22 cellular contexts compared by ENCODE assay signal in the genomic region with DNA sequence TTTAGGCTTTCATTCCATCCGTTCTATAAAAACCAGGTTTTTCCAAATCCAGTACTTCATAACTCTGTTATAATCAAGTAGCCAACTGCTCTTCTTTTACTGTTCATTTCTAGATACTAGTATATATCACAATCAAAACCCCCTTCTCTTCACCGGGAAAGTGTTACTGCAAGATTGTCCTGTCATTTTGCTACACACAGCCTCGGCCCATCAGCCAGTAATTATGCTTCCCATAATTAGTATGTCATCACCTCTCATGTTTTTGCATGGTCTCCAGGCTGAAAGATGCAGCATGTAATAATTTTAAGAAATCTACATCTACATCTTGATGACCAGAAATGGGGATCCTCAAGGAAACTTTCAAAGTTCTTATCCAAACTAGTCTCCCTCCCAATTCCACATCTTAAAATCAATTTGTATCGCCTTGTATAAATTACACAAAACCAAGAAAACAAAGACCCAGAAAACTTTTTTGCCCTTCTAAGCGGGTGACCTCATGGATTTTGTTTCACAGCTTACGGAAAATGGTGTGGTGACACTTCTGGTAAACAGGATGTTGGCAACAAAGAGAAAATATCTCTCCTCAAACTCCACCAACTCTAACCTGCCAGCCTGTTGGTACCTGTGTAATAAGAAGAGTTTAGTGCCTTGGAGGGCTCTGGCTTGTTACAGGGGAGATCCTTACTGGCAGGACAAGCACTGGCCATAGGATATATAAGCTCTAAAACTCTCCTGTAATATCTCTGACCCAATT. TPM values are rescaled to one million over a fixed set of nuclear protein-coding genes. Genes with fewer than 3 reads are reported as not detected.
DNase-seq lines count a peak whose midpoint lies in the region; ATAC-seq lines count a peak whose summit lies in the region.
"Had no signal": no experiment of that assay in that cellular context is flagged by ENCODE, and none has a peak within 500 bp of the region (broad histone marks: within the 10 kb centered on the region; RNA-seq: fewer than 3 reads in every experiment).

No MANE protein-coding gene starts in this region.

- peaks cover 25 to 28% of the 10 kb centered on the region in 2 donors for H3K4me1 ChIP-seq in naive thymus-derived CD4-positive, alpha-beta T cell (ENCODE audit: control insufficient read depth in 2 of 2, insufficient read depth in 2 of 2, low read length in 2 of 2)
- H3K4me1 ChIP-seq: SJSA1 had no signal

- peak overlapping the region; percentile 62 for H3K4me3 Mint-ChIP-seq in activated naive CD4-positive, alpha-beta T cell treated with anti-CD3 and anti-CD28 coated beads, Interleukin-2, amount 10 ng/mL, durations not matched to agents 7 days and 5 days
- H3K4me3 Mint-ChIP-seq in T-cell: peak overlapping the region; percentile 37 to 64 (median 46)
- no peak overlapping the region for H3K4me3 Mint-ChIP-seq in activated T-helper 2 cell treated with anti-CD3 and anti-CD28 coated beads, Interferon-gamma antibody, Interleukin-2, Interleukin-4, amounts not matched to agents 10 μg/mL and 5 μg/mL and 100 μg/mL, durations not matched to agents 14 hours and 24 hours and 36 hours (ENCODE audit: low read depth)
- H3K4me3 Mint-ChIP-seq in naive thymus-derived CD4-positive, alpha-beta T cell: peak overlapping the region in 9 of 10 donors; percentile 34 to 74 (median 56)
- H3K4me3 Mint-ChIP-seq: IgD-negative memory B cell had no signal

- peak overlapping the region; percentile 99 for H3K27ac Mint-ChIP-seq in activated naive CD4-positive, alpha-beta T cell treated with anti-CD3 and anti-CD28 coated beads, Interleukin-2, amount 10 ng/mL, durations not matched to agents 7 days and 5 days
- H3K27ac Mint-ChIP-seq in T-cell: peak overlapping the region; percentile 95 to 97
- peak overlapping the region; percentile 68 for H3K27ac Mint-ChIP-seq in activated T-helper 2 cell treated with anti-CD3 and anti-CD28 coated beads, Interferon-gamma antibody, Interleukin-2, Interleukin-4, amounts not matched to agents 10 μg/mL and 5 μg/mL and 100 μg/mL, durations not matched to agents 14 hours and 24 hours and 36 hours
- peak overlapping the region; percentile 66 to 98 (median 93) for H3K27ac Mint-ChIP-seq in naive thymus-derived CD4-positive, alpha-beta T cell
- H3K27ac Mint-ChIP-seq: IgD-negative memory B cell, progenitor cell of endocrine pancreas had no signal

- peak in 1 of 4 experiments; percentile 39 for ATAC-seq in T-cell (replicated peaks in 1 of 4)
- no peak for ATAC-seq in naive thymus-derived CD4-positive, alpha-beta T cell
- no peak for ATAC-seq in GM19324 (IDR thresholded peaks at IDR 0.05; ENCODE audit: low FRiP score, unreplicated experiment)
- ATAC-seq: esophagus mucosa had no signal

- CTCF ChIA-PET in activated naive CD4-positive, alpha-beta T cell treated with anti-CD3 and anti-CD28 coated beads, Interleukin-2, amount 10 ng/mL, durations not matched to agents 7 days and 5 days (lab: Charles Lee): interaction anchor here (2.8 to 11.6 kb wide), 4 partner anchors 100 to 204 kb away, joined by 18 to 273 read pairs (median 25); a partner anchor contains a TSS
- CTCF ChIA-PET in T-cell (lab: Charles Lee): interaction anchor here in 1 of 2 donors (1.7 to 3.2 kb wide), 2 partner anchors 12 to 58 kb away, joined by 4 to 19 read pairs; a partner anchor contains a TSS
- CTCF ChIA-PET in naive thymus-derived CD4-positive, alpha-beta T cell (lab: Charles Lee): interaction anchor here (1.0 to 7.5 kb wide), 3 partner anchors 184 to 410 kb away, joined by 3 to 112 read pairs (median 3); a partner anchor contains a TSS

- H3K9me3 Mint-ChIP-seq in activated naive CD4-positive, alpha-beta T cell treated with anti-CD3 and anti-CD28 coated beads, Interleukin-2, amount 10 ng/mL, durations not matched to agents 7 days and 5 days: no peaks in the 10 kb centered on the region
- H3K9me3 Mint-ChIP-seq in T-cell: no peaks in the 10 kb centered on the region
- no peaks in the 10 kb centered on the region for H3K9me3 Mint-ChIP-seq in activated T-helper 2 cell treated with anti-CD3 and anti-CD28 coated beads, Interferon-gamma antibody, Interleukin-2, Interleukin-4, amounts not matched to agents 10 μg/mL and 5 μg/mL and 100 μg/mL, durations not matched to agents 14 hours and 24 hours and 36 hours
- H3K9me3 Mint-ChIP-seq in naive thymus-derived CD4-positive, alpha-beta T cell: no peaks in the 10 kb centered on the region
- H3K9me3 Mint-ChIP-seq: IgD-negative memory B cell had no signal

- intact Hi-C loops in activated T-helper 2 cell treated with anti-CD3 and anti-CD28 coated beads, Interferon-gamma antibody, Interleukin-2, Interleukin-4, amounts not matched to agents 10 μg/mL and 5 μg/mL and 100 μg/mL, durations not matched to agents 14 hours and 24 hours and 36 hours (cut with micrococcal nuclease): loop anchor here (5.0 kb wide), 1 partner anchor 133 kb away; a partner anchor contains a TSS
- intact Hi-C loops in naive thymus-derived CD4-positive, alpha-beta T cell (cut with micrococcal nuclease): loop anchor here (5.0 to 10.0 kb wide), 3 partner anchors 87 to 235 kb away; a partner anchor contains a TSS

- POLR2A ChIA-PET in T-cell (lab: Charles Lee): interaction anchor here in 1 of 2 donors (0.6 to 0.8 kb wide), 2 partner anchors 8 to 166 kb away, joined by 4 to 7 read pairs; no protein-coding TSS in a partner anchor
- POLR2A ChIA-PET in naive thymus-derived CD4-positive, alpha-beta T cell (lab: Charles Lee): interaction anchor here (0.6 to 2.8 kb wide), 2 partner anchors 12 to 145 kb away, joined by 3 to 23 read pairs; a partner anchor contains a TSS

- H3K4me1 Mint-ChIP-seq in activated naive CD4-positive, alpha-beta T cell treated with anti-CD3 and anti-CD28 coated beads, Interleukin-2, amount 10 ng/mL, durations not matched to agents 7 days and 5 days: peaks cover 39% of the 10 kb centered on the region
- H3K4me1 Mint-ChIP-seq in T-cell: peaks cover 32 to 36% (median 32%) of the 10 kb centered on the region in 3 donors
- H3K4me1 Mint-ChIP-seq in activated T-helper 2 cell treated with anti-CD3 and anti-CD28 coated beads, Interferon-gamma antibody, Interleukin-2, Interleukin-4, amounts not matched to agents 10 μg/mL and 5 μg/mL and 100 μg/mL, durations not matched to agents 14 hours and 24 hours and 36 hours (ENCODE audit: low read depth): peaks cover 8% of the 10 kb centered on the region
- peaks cover 27 to 32% (median 30%) of the 10 kb centered on the region in 7 donors for H3K4me1 Mint-ChIP-seq in naive thymus-derived CD4-positive, alpha-beta T cell

- H3K27me3 ChIP-seq in naive thymus-derived CD4-positive, alpha-beta T cell (ENCODE audit: control insufficient read depth in 2 of 2, insufficient read depth in 2 of 2, low read length in 2 of 2): no peaks in the 10 kb centered on the region
- H3K27me3 ChIP-seq: SJSA1 had no signal

- no peak overlapping the region for H3K4me3 ChIP-seq in naive thymus-derived CD4-positive, alpha-beta T cell (ENCODE audit: low read length)
- H3K4me3 ChIP-seq: mucosa of descending colon, SJSA1 had no signal

- H3K36me3 ChIP-seq in naive thymus-derived CD4-positive, alpha-beta T cell (ENCODE audit: control insufficient read depth in 2 of 3, insufficient read depth in 3 of 3, low read length in 3 of 3): peaks cover 0 to 42% (median 18%) of the 10 kb centered on the region in 3 experiments

- H3K9me3 ChIP-seq in naive thymus-derived CD4-positive, alpha-beta T cell (ENCODE audit: control insufficient read depth in 2 of 3, low read length in 3 of 3): no peaks in the 10 kb centered on the region
- H3K9me3 ChIP-seq: mucosa of descending colon, SJSA1 had no signal

- H3K36me3 Mint-ChIP-seq in activated naive CD4-positive, alpha-beta T cell treated with anti-CD3 and anti-CD28 coated beads, Interleukin-2, amount 10 ng/mL, durations not matched to agents 7 days and 5 days: peaks cover 47% of the 10 kb centered on the region
- H3K36me3 Mint-ChIP-seq in T-cell: peaks cover 49% of the 10 kb centered on the region
- peaks cover 46% of the 10 kb centered on the region for H3K36me3 Mint-ChIP-seq in activated T-helper 2 cell treated with anti-CD3 and anti-CD28 coated beads, Interferon-gamma antibody, Interleukin-2, Interleukin-4, amounts not matched to agents 10 μg/mL and 5 μg/mL and 100 μg/mL, durations not matched to agents 14 hours and 24 hours and 36 hours (ENCODE audit: low read depth)
- H3K36me3 Mint-ChIP-seq in naive thymus-derived CD4-positive, alpha-beta T cell: peaks cover 11 to 41% (median 13%) of the 10 kb centered on the region in 5 donors

- DNase-seq in activated naive CD4-positive, alpha-beta T cell treated with anti-CD3 and anti-CD28 coated beads, Interleukin-2, amount 10 ng/mL, durations not matched to agents 7 days and 5 days: peak; percentile 48
- no peak for DNase-seq in activated naive CD4-positive, alpha-beta T cell (lab: John Stamatoyannopoulos, UW)
- DNase-seq in T-cell (peak in 14 of 34 experiments; percentile 10 to 48 (median 30)), NCI-H128 (lab: John Stamatoyannopoulos, UW; ENCODE audit: unreplicated experiment) (no peak), NCI-H1105 treated with DMSO at 0.1 percent for 48 hours (lab: John Stamatoyannopoulos, UW) (no peak)
- DNase-seq in activated T-helper 2 cell treated with anti-CD3 and anti-CD28 coated beads, Interferon-gamma antibody, Interleukin-2, Interleukin-4, amounts not matched to agents 10 μg/mL and 5 μg/mL and 100 μg/mL, durations not matched to agents 14 hours and 24 hours and 36 hours (ENCODE audit: low spot score): no peak
- DNase-seq in naive thymus-derived CD4-positive, alpha-beta T cell: peak in 5 of 9 donors; percentile 32 to 71 (median 49)
- DNase-seq: activated CD8-positive, alpha-beta memory T cell treated with anti-CD3 and anti-CD28 coated beads for 24 hours; activated effector memory CD4-positive, alpha-beta T cell treated with anti-CD3 and anti-CD28 coated beads, Interleukin-2, amount 50 U/mL, for 16 hours; C1 segment of cervical spinal cord; DMS153; foreskin melanocyte; HCEC 1CT; hippocampal formation; mucosa of descending colon; NCI-H1436 treated with DMSO at 0.1 percent for 48 hours; NCI-H524 had no signal

- peak overlapping the region; percentile 52 for H3K27ac ChIP-seq in naive thymus-derived CD4-positive, alpha-beta T cell (ENCODE audit: low read depth, low read length)
- H3K27ac ChIP-seq: SJSA1 had no signal

- H3K27me3 Mint-ChIP-seq in activated naive CD4-positive, alpha-beta T cell treated with anti-CD3 and anti-CD28 coated beads, Interleukin-2, amount 10 ng/mL, durations not matched to agents 7 days and 5 days: no peaks in the 10 kb centered on the region
- H3K27me3 Mint-ChIP-seq in T-cell: no peaks in the 10 kb centered on the region
- H3K27me3 Mint-ChIP-seq in activated T-helper 2 cell treated with anti-CD3 and anti-CD28 coated beads, Interferon-gamma antibody, Interleukin-2, Interleukin-4, amounts not matched to agents 10 μg/mL and 5 μg/mL and 100 μg/mL, durations not matched to agents 14 hours and 24 hours and 36 hours (ENCODE audit: low read depth): no peaks in the 10 kb centered on the region
- no peaks in the 10 kb centered on the region for H3K27me3 Mint-ChIP-seq in naive thymus-derived CD4-positive, alpha-beta T cell
- H3K27me3 Mint-ChIP-seq: IgD-negative memory B cell, progenitor cell of endocrine pancreas had no signal

RNA-seq across cellular contexts. Expression of a gene that starts 9.3 kb away (rescaled TPM):
- 10 to 100 TPM; 10.9 to 20.5 (median 18.8) TPM for total RNA-seq in T-cell
- total RNA-seq in activated T-helper 2 cell treated with anti-CD3 and anti-CD28 coated beads, Interferon-gamma antibody, Interleukin-2, Interleukin-4, amounts not matched to agents 10 μg/mL and 5 μg/mL and 100 μg/mL, durations not matched to agents 14 hours and 24 hours and 36 hours: 20.4 and 22.4 TPM in 2 replicates
- total RNA-seq in naive thymus-derived CD4-positive, alpha-beta T cell: 10 to 100 TPM; 11.1 to 20.3 (median 15.2) TPM
- 10 to 100 TPM; 20.4 to 21.2 TPM for polyA plus RNA-seq in naive thymus-derived CD4-positive, alpha-beta T cell

RNA-seq across cellular contexts. Expression of a gene that starts 12.2 kb away (rescaled TPM):
- 10 to 100 TPM; 71.0 to 91.1 (median 85.4) TPM for total RNA-seq in T-cell
- total RNA-seq in activated T-helper 2 cell treated with anti-CD3 and anti-CD28 coated beads, Interferon-gamma antibody, Interleukin-2, Interleukin-4, amounts not matched to agents 10 μg/mL and 5 μg/mL and 100 μg/mL, durations not matched to agents 14 hours and 24 hours and 36 hours: 27.9 and 28.7 TPM in 2 replicates
- 100 to 1,000 TPM in 1 of 5 experiments, 10 to 100 TPM in 4; 37.5 to 105 (median 85.5) TPM for total RNA-seq in naive thymus-derived CD4-positive, alpha-beta T cell
- 10 to 100 TPM; 29.4 to 45.2 TPM for polyA plus RNA-seq in naive thymus-derived CD4-positive, alpha-beta T cell

RNA-seq across cellular contexts. Expression of a gene that starts 59.7 kb away (rescaled TPM):
- 10 to 100 TPM; 39.5 to 84.4 (median 74.8) TPM for total RNA-seq in T-cell
- 118 and 119 TPM in 2 replicates for total RNA-seq in activated T-helper 2 cell treated with anti-CD3 and anti-CD28 coated beads, Interferon-gamma antibody, Interleukin-2, Interleukin-4, amounts not matched to agents 10 μg/mL and 5 μg/mL and 100 μg/mL, durations not matched to agents 14 hours and 24 hours and 36 hours
- total RNA-seq in naive thymus-derived CD4-positive, alpha-beta T cell: 100 to 1,000 TPM in 1 of 5 experiments, 10 to 100 TPM in 4; 26.0 to 128 (median 70.0) TPM
- polyA plus RNA-seq in naive thymus-derived CD4-positive, alpha-beta T cell: 10 to 100 TPM; 56.0 to 83.0 TPM

Comparison
In these comparisons a context has a peak if more than half of its experiments do, and no peak if none do; other contexts are left out.
1. DNase-seq: peak in activated naive CD4-positive, alpha-beta T cell treated with anti-CD3 and anti-CD28 coated beads, Interleukin-2, amount 10 ng/mL, durations not matched to agents 7 days and 5 days (single experiment) and naive thymus-derived CD4-positive, alpha-beta T cell (5 of 9); none in activated naive CD4-positive, alpha-beta T cell (0 of 4), activated T-helper 2 cell treated with anti-CD3 and anti-CD28 coated beads, Interferon-gamma antibody, Interleukin-2, Interleukin-4, amounts not matched to agents 10 μg/mL and 5 μg/mL and 100 μg/mL, durations not matched to agents 14 hours and 24 hours and 36 hours (single experiment), NCI-H128 (single experiment) and NCI-H1105 treated with DMSO at 0.1 percent for 48 hours (single experiment).
2. Peak in every context shown above with its lines, with median percentiles within 50 percentile points of each other: H3K27ac Mint-ChIP-seq.